20 cellular contexts compared by ENCODE assay signal in genomic region chr2:44834656-44835055, GRCh38.
DNase-seq lines count a peak whose midpoint lies in the region; ATAC-seq and TF ChIP-seq lines count a peak whose summit lies in the region.
"Had no signal": no experiment of that assay in that cellular context is flagged by ENCODE, and none has a peak within 500 bp of the region (broad histone marks: within the 10 kb centered on the region; RNA-seq: fewer than 3 reads in every experiment).

No MANE protein-coding gene starts in this region.

- H3K4me3 Mint-ChIP-seq in activated CD8-positive, alpha-beta memory T cell treated with anti-CD3 and anti-CD28 coated beads, Interleukin-2, amount 10 ng/mL, durations not matched to agents 7 days and 5 days, result no peak overlapping the region
- H3K4me3 Mint-ChIP-seq in activated T-helper 2 cell treated with anti-CD3 and anti-CD28 coated beads, Interferon-gamma antibody, Interleukin-2, Interleukin-4, amounts not matched to agents 10 μg/mL and 5 μg/mL and 100 μg/mL, durations not matched to agents 14 hours and 24 hours and 36 hours (ENCODE audit: low read depth), result no peak overlapping the region
- H3K4me3 Mint-ChIP-seq in stimulated activated effector memory CD8-positive, alpha-beta T cell treated with anti-CD3 and anti-CD28 coated beads, Interleukin-12 subunit alpha, Interleukin-12 subunit beta, amount 100 ng/mL, for 72 hours, result no peak overlapping the region
- H3K4me3 Mint-ChIP-seq: CD4-positive, alpha-beta T cell; HFFc6 had no signal

- H3K36me3 Mint-ChIP-seq in activated CD8-positive, alpha-beta memory T cell treated with anti-CD3 and anti-CD28 coated beads, Interleukin-2, amount 10 ng/mL, durations not matched to agents 7 days and 5 days, result peaks cover 15% of the 10 kb centered on the region
- peaks cover 6% of the 10 kb centered on the region for H3K36me3 Mint-ChIP-seq in activated T-helper 2 cell treated with anti-CD3 and anti-CD28 coated beads, Interferon-gamma antibody, Interleukin-2, Interleukin-4, amounts not matched to agents 10 μg/mL and 5 μg/mL and 100 μg/mL, durations not matched to agents 14 hours and 24 hours and 36 hours (ENCODE audit: low read depth)
- H3K36me3 Mint-ChIP-seq in stimulated activated effector memory CD8-positive, alpha-beta T cell treated with anti-CD3 and anti-CD28 coated beads, Interleukin-12 subunit alpha, Interleukin-12 subunit beta, amount 100 ng/mL, for 72 hours, result no peaks in the 10 kb centered on the region

- no peaks in the 10 kb centered on the region for H3K9me3 ChIP-seq in psoas muscle
- H3K9me3 ChIP-seq: BE2C, Caco-2 had no signal

- no peaks in the 10 kb centered on the region for H3K27me3 Mint-ChIP-seq in activated CD8-positive, alpha-beta memory T cell treated with anti-CD3 and anti-CD28 coated beads, Interleukin-2, amount 10 ng/mL, durations not matched to agents 7 days and 5 days
- H3K27me3 Mint-ChIP-seq in activated T-helper 2 cell treated with anti-CD3 and anti-CD28 coated beads, Interferon-gamma antibody, Interleukin-2, Interleukin-4, amounts not matched to agents 10 μg/mL and 5 μg/mL and 100 μg/mL, durations not matched to agents 14 hours and 24 hours and 36 hours (ENCODE audit: low read depth), result no peaks in the 10 kb centered on the region

- CTCF ChIA-PET in activated CD8-positive, alpha-beta memory T cell treated with anti-CD3 and anti-CD28 coated beads, Interleukin-2, amount 10 ng/mL, durations not matched to agents 7 days and 5 days (lab: Charles Lee), result interaction anchor here (1.6 kb wide), 1 partner anchor 120 kb away, joined by 4 read pairs; no protein-coding TSS in a partner anchor

- intact Hi-C loops in activated T-helper 2 cell treated with anti-CD3 and anti-CD28 coated beads, Interferon-gamma antibody, Interleukin-2, Interleukin-4, amounts not matched to agents 10 μg/mL and 5 μg/mL and 100 μg/mL, durations not matched to agents 14 hours and 24 hours and 36 hours (cut with micrococcal nuclease), result loop anchor here (10.0 kb wide), 2 partner anchors 60 to 730 kb away; no protein-coding TSS in a partner anchor
- intact Hi-C loops in psoas muscle (cut with DNase I), result no loop called here

- no peak overlapping the region for H3K27ac ChIP-seq in psoas muscle
- H3K27ac ChIP-seq: C4-2B had no signal

- ATAC-seq in activated CD8-positive, alpha-beta memory T cell treated with anti-CD3 and anti-CD28 coated beads, Interleukin-2, amount 10 ng/mL, durations not matched to agents 7 days and 5 days, result no peak
- no peak for ATAC-seq in stimulated activated effector memory CD8-positive, alpha-beta T cell treated with anti-CD3 and anti-CD28 coated beads, Interleukin-12 subunit alpha, Interleukin-12 subunit beta, amount 100 ng/mL, for 72 hours
- no peak for ATAC-seq in psoas muscle
- ATAC-seq: HCT116, K562 had no signal

- DNase-seq in activated CD8-positive, alpha-beta memory T cell treated with anti-CD3 and anti-CD28 coated beads, Interleukin-2, amount 10 ng/mL, durations not matched to agents 7 days and 5 days, result no peak
- no peak for DNase-seq in activated CD8-positive, alpha-beta memory T cell treated with anti-CD3 and anti-CD28 coated beads, Interleukin-2, amount 50 U/mL, for 4 hours
- DNase-seq in NCI-H82 (lab: John Stamatoyannopoulos, UW), result peak; percentile 76
- no peak for DNase-seq in activated T-helper 2 cell treated with anti-CD3 and anti-CD28 coated beads, Interferon-gamma antibody, Interleukin-2, Interleukin-4, amounts not matched to agents 10 μg/mL and 5 μg/mL and 100 μg/mL, durations not matched to agents 14 hours and 24 hours and 36 hours (ENCODE audit: low spot score)
- DNase-seq in stimulated activated effector memory CD8-positive, alpha-beta T cell treated with anti-CD3 and anti-CD28 coated beads, Interleukin-12 subunit alpha, Interleukin-12 subunit beta, amount 100 ng/mL, for 72 hours (ENCODE audit: low spot score in 2 of 2), result no peak
- DNase-seq in psoas muscle, result no peak
- DNase-seq in GM03348 (ENCODE audit: low spot score), result no peak
- DNase-seq: ACHN; BE2C; Caco-2; CD4-positive, alpha-beta T cell; DMS79 treated with DMSO at 0.1 percent for 48 hours; GF-D8; GOT3; H7; HFFc6; IMR-90 had no signal

- H3K27ac Mint-ChIP-seq in activated CD8-positive, alpha-beta memory T cell treated with anti-CD3 and anti-CD28 coated beads, Interleukin-2, amount 10 ng/mL, durations not matched to agents 7 days and 5 days, result peak overlapping the region; percentile 42
- peak overlapping the region; percentile 53 for H3K27ac Mint-ChIP-seq in activated T-helper 2 cell treated with anti-CD3 and anti-CD28 coated beads, Interferon-gamma antibody, Interleukin-2, Interleukin-4, amounts not matched to agents 10 μg/mL and 5 μg/mL and 100 μg/mL, durations not matched to agents 14 hours and 24 hours and 36 hours
- H3K27ac Mint-ChIP-seq in stimulated activated effector memory CD8-positive, alpha-beta T cell treated with anti-CD3 and anti-CD28 coated beads, Interleukin-12 subunit alpha, Interleukin-12 subunit beta, amount 100 ng/mL, for 72 hours, result peak overlapping the region; percentile 51
- H3K27ac Mint-ChIP-seq: CD4-positive, alpha-beta T cell; HFFc6 had no signal

- TF ChIP-seq CTCF in psoas muscle (IDR thresholded peaks at IDR 0.05), result no peak

- peaks cover 51% of the 10 kb centered on the region for H3K4me1 Mint-ChIP-seq in activated CD8-positive, alpha-beta memory T cell treated with anti-CD3 and anti-CD28 coated beads, Interleukin-2, amount 10 ng/mL, durations not matched to agents 7 days and 5 days
- peaks cover 43% of the 10 kb centered on the region for H3K4me1 Mint-ChIP-seq in activated T-helper 2 cell treated with anti-CD3 and anti-CD28 coated beads, Interferon-gamma antibody, Interleukin-2, Interleukin-4, amounts not matched to agents 10 μg/mL and 5 μg/mL and 100 μg/mL, durations not matched to agents 14 hours and 24 hours and 36 hours (ENCODE audit: low read depth)
- peaks cover 47% of the 10 kb centered on the region for H3K4me1 Mint-ChIP-seq in stimulated activated effector memory CD8-positive, alpha-beta T cell treated with anti-CD3 and anti-CD28 coated beads, Interleukin-12 subunit alpha, Interleukin-12 subunit beta, amount 100 ng/mL, for 72 hours

- no peaks in the 10 kb centered on the region for H3K36me3 ChIP-seq in psoas muscle (ENCODE audit: insufficient read depth in 1 of 2, low read depth in 1 of 2)
- H3K36me3 ChIP-seq: BE2C had no signal

- WGBS in psoas muscle, 3 donors, result 58 to 65% (median 64%) methylated on average over 1 of the region's 1 CpG

- no peak overlapping the region for H3K4me3 ChIP-seq in psoas muscle
- H3K4me3 ChIP-seq: K562 had no signal

- no peaks in the 10 kb centered on the region for H3K4me1 ChIP-seq in psoas muscle
- H3K4me1 ChIP-seq: BE2C, Caco-2 had no signal

- H3K9me3 Mint-ChIP-seq in activated CD8-positive, alpha-beta memory T cell treated with anti-CD3 and anti-CD28 coated beads, Interleukin-2, amount 10 ng/mL, durations not matched to agents 7 days and 5 days (ENCODE audit: low read depth), result peaks cover 2% of the 10 kb centered on the region
- H3K9me3 Mint-ChIP-seq in activated T-helper 2 cell treated with anti-CD3 and anti-CD28 coated beads, Interferon-gamma antibody, Interleukin-2, Interleukin-4, amounts not matched to agents 10 μg/mL and 5 μg/mL and 100 μg/mL, durations not matched to agents 14 hours and 24 hours and 36 hours, result peaks cover 7% of the 10 kb centered on the region
- H3K9me3 Mint-ChIP-seq in stimulated activated effector memory CD8-positive, alpha-beta T cell treated with anti-CD3 and anti-CD28 coated beads, Interleukin-12 subunit alpha, Interleukin-12 subunit beta, amount 100 ng/mL, for 72 hours, result peaks cover 3% of the 10 kb centered on the region
- H3K9me3 Mint-ChIP-seq: CD4-positive, alpha-beta T cell; HFFc6 had no signal

- H3K27me3 ChIP-seq in psoas muscle (ENCODE audit: insufficient read depth in 3 of 3, low read length in 2 of 3), result no peaks in the 10 kb centered on the region
- H3K27me3 ChIP-seq: BE2C had no signal
